14 cellular contexts compared by ENCODE assay signal in genomic region chr2:237061356-237061755, GRCh38. TPM values are rescaled to one million over a fixed set of nuclear protein-coding genes. Genes with fewer than 3 reads are reported as not detected.
DNase-seq lines count a peak whose midpoint lies in the region; ATAC-seq and TF ChIP-seq lines count a peak whose summit lies in the region.
"Had no signal": no experiment of that assay in that cellular context is flagged by ENCODE, and none has a peak within 500 bp of the region (broad histone marks: within the 10 kb centered on the region; RNA-seq: fewer than 3 reads in every experiment).

No MANE protein-coding gene starts in this region.

- intact Hi-C loops in left colon (cut with DNase I, micrococcal nuclease) = loop anchor here in 1 of 2 donors (10.0 kb wide), 1 partner anchor 707 kb away; no protein-coding TSS in a partner anchor

- H3K4me1 Mint-ChIP-seq in endodermal cell = peaks cover 18% of the 10 kb centered on the region
- H3K4me1 Mint-ChIP-seq in stimulated activated effector memory CD8-positive, alpha-beta T cell treated with anti-CD3 and anti-CD28 coated beads, Interleukin-12 subunit alpha, Interleukin-12 subunit beta, amount 100 ng/mL, for 72 hours = peaks cover 8% of the 10 kb centered on the region

- ATAC-seq in stimulated activated effector memory CD8-positive, alpha-beta T cell treated with anti-CD3 and anti-CD28 coated beads, Interleukin-12 subunit alpha, Interleukin-12 subunit beta, amount 100 ng/mL, for 72 hours = no peak
- ATAC-seq in left colon = no peak

- no peak overlapping the region for H3K4me3 ChIP-seq in endodermal cell (ENCODE audit: low read length)
- H3K4me3 ChIP-seq: SJSA1 had no signal

- no peak overlapping the region for H3K27ac ChIP-seq in endodermal cell (ENCODE audit: low read depth, low read length)
- H3K27ac ChIP-seq: 22Rv1, SJSA1 had no signal

- H3K4me3 Mint-ChIP-seq in endodermal cell = no peak overlapping the region
- no peak overlapping the region for H3K4me3 Mint-ChIP-seq in stimulated activated effector memory CD8-positive, alpha-beta T cell treated with anti-CD3 and anti-CD28 coated beads, Interleukin-12 subunit alpha, Interleukin-12 subunit beta, amount 100 ng/mL, for 72 hours

- H3K27me3 Mint-ChIP-seq in endodermal cell (ENCODE audit: insufficient read depth) = peaks cover 83% of the 10 kb centered on the region

- no peaks in the 10 kb centered on the region for H3K9me3 Mint-ChIP-seq in endodermal cell
- H3K9me3 Mint-ChIP-seq in stimulated activated effector memory CD8-positive, alpha-beta T cell treated with anti-CD3 and anti-CD28 coated beads, Interleukin-12 subunit alpha, Interleukin-12 subunit beta, amount 100 ng/mL, for 72 hours = no peaks in the 10 kb centered on the region
- H3K9me3 Mint-ChIP-seq: CD14-positive monocyte had no signal

- peaks cover 2% of the 10 kb centered on the region for H3K4me1 ChIP-seq in endodermal cell (ENCODE audit: control insufficient read depth, insufficient read depth, low read length)

- peaks cover 52% of the 10 kb centered on the region for H3K27me3 ChIP-seq in endodermal cell (ENCODE audit: control insufficient read depth, insufficient read depth, low read length, poor library complexity, severe bottlenecking)
- H3K27me3 ChIP-seq: SJSA1 had no signal

- H3K9me3 ChIP-seq in endodermal cell (ENCODE audit: control insufficient read depth, low read length) = no peaks in the 10 kb centered on the region
- H3K9me3 ChIP-seq: SJSA1 had no signal

- TF ChIP-seq CTCF in endodermal cell (conservative IDR thresholded peaks at IDR 0.05) = no peak

- DNase-seq in DMS53 (lab: John Stamatoyannopoulos, UW) (peak; percentile 24), DMS53 treated with DMSO at 0.1 percent for 48 hours (lab: John Stamatoyannopoulos, UW; ENCODE audit: unreplicated experiment) (no peak), NCI-H2029 treated with DMSO at 0.1 percent for 48 hours (lab: John Stamatoyannopoulos, UW) (peak; percentile 46), endodermal cell (peak; percentile 37), left colon (no peak), NCI-H1436 treated with DMSO at 0.1 percent for 48 hours (lab: John Stamatoyannopoulos, UW) (no peak), NCI-H1436 (lab: John Stamatoyannopoulos, UW) (no peak)
- DNase-seq in stimulated activated effector memory CD8-positive, alpha-beta T cell treated with anti-CD3 and anti-CD28 coated beads, Interleukin-12 subunit alpha, Interleukin-12 subunit beta, amount 100 ng/mL, for 72 hours (ENCODE audit: low spot score in 2 of 2) = no peak
- DNase-seq: AML-193, GF-D8, NCI-H1417 treated with DMSO at 0.1 percent for 48 hours had no signal

- H3K36me3 Mint-ChIP-seq in endodermal cell (ENCODE audit: low read depth) = no peaks in the 10 kb centered on the region
- H3K36me3 Mint-ChIP-seq in stimulated activated effector memory CD8-positive, alpha-beta T cell treated with anti-CD3 and anti-CD28 coated beads, Interleukin-12 subunit alpha, Interleukin-12 subunit beta, amount 100 ng/mL, for 72 hours = no peaks in the 10 kb centered on the region
- H3K36me3 Mint-ChIP-seq: CD14-positive monocyte had no signal

- H3K27ac Mint-ChIP-seq in endodermal cell = no peak overlapping the region
- peak overlapping the region; percentile 43 for H3K27ac Mint-ChIP-seq in stimulated activated effector memory CD8-positive, alpha-beta T cell treated with anti-CD3 and anti-CD28 coated beads, Interleukin-12 subunit alpha, Interleukin-12 subunit beta, amount 100 ng/mL, for 72 hours
- H3K27ac Mint-ChIP-seq: CD14-positive monocyte had no signal

- H3K9ac ChIP-seq in endodermal cell (ENCODE audit: extremely low read depth, low read length, poor library complexity, severe bottlenecking) = no peak overlapping the region

- WGBS in endodermal cell (ENCODE audit: insufficient coverage in 1 of 2, insufficient read length in 1 of 2), 2 experiments = 84 to 91% methylated on average over 6 to 12 of the region's 12 CpGs

- no peaks in the 10 kb centered on the region for H3K36me3 ChIP-seq in endodermal cell (ENCODE audit: control insufficient read depth, insufficient read depth, low read length)
- H3K36me3 ChIP-seq: SJSA1 had no signal

RNA-seq across cellular contexts. Expression of gene COPS8, which starts 24.3 kb away (rescaled TPM):
- 10 to 100 TPM; 66.3 to 72.7 TPM for total RNA-seq in endodermal cell
- polyA plus RNA-seq in endodermal cell (2013, experiment 1 of 2) = 116 TPM
- polyA plus RNA-seq in endodermal cell (2013, experiment 2 of 2) = 104 TPM
- total RNA-seq in left colon = 10 to 100 TPM; 22.9 to 24.7 TPM

Comparison
In these comparisons a context has a peak if more than half of its experiments do, and no peak if none do; other contexts are left out.
1. DNase-seq: peak in DMS53 (single experiment), NCI-H2029 treated with DMSO at 0.1 percent for 48 hours (single experiment) and endodermal cell (single experiment); none in DMS53 treated with DMSO at 0.1 percent for 48 hours (single experiment), stimulated activated effector memory CD8-positive, alpha-beta T cell treated with anti-CD3 and anti-CD28 coated beads, Interleukin-12 subunit alpha, Interleukin-12 subunit beta, amount 100 ng/mL, for 72 hours (0 of 2), left colon (0 of 2), NCI-H1436 treated with DMSO at 0.1 percent for 48 hours (single experiment) and NCI-H1436 (single experiment).